In the genomic region with DNA sequence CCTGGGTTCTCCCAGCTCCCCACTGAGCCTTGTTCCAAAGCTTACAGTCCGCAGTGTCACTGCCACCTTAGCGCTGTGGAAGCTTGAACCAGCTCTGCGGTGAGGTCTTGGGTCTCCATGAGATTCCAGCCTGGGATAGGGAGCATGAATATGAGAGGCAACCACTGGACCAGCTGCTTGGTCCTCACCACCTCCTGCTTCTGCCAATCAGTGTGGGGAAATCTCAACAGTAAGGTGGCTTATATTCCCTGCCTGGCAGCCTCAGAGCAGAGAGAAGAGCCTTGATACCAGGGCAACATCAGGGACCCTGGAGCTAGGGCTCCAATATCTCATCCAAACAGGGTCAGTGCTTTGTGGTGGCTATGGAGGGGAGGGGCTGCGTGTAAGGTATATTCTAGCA, we compare ENCODE assay signal across 1 cellular context.
TF ChIP-seq lines count a peak whose summit lies in the region.

No MANE protein-coding gene starts in this region.

TF ChIP-seq in IMR-90, 13 proteins besides CTCF, POLR2A, EP300 and RAD21 (continued from another document):
- TF ChIP-seq, protein P1, sequence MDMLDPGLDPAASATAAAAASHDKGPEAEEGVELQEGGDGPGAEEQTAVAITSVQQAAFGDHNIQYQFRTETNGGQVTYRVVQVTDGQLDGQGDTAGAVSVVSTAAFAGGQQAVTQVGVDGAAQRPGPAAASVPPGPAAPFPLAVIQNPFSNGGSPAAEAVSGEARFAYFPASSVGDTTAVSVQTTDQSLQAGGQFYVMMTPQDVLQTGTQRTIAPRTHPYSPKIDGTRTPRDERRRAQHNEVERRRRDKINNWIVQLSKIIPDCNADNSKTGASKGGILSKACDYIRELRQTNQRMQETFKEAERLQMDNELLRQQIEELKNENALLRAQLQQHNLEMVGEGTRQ (IDR thresholded peaks at IDR 0.05; ENCODE audit: low read depth, low read length) = no peak
- no peak for TF ChIP-seq MAZ (IDR thresholded peaks at IDR 0.05; ENCODE audit: borderline replicate concordance, low read depth, low read length)
- no peak for TF ChIP-seq NFE2L2 (IDR thresholded peaks at IDR 0.05; ENCODE audit: low read depth, low read length)
